In the genomic region with DNA sequence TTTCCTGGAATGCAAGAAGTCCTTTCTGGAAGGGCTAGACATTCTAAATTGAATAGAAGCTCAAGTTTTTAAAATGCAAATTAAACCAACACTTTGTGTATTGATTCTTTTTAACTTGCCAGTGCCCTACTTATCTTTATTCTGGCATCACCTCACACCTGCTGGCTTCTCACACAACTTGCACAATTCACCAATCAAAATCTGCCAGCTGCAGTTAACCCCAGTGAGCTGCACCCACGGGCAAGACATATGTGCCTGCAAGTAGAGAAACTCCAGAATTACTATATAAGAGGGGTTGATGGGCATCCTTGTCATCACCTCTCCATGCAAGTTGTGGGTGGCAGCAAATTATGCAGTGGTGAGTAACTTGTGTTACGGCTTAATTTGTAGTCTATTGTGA, we compare ENCODE assay signal across 31 cellular contexts. TPM values are rescaled to one million over a fixed set of nuclear protein-coding genes. Genes with fewer than 3 reads are reported as not detected.
"Had no signal": no experiment of that assay in that cellular context is flagged by ENCODE, and none has a peak within 500 bp of the region (broad histone marks: within the 10 kb centered on the region; RNA-seq: fewer than 3 reads in every experiment).

No MANE protein-coding gene starts in this region.

- H3K4me3 Mint-ChIP-seq: dendritic cell treated with granulocyte-macrophage colony-stimulating factor and Interleukin-4, amounts not matched to agents 40 ng/mL and 50 ng/mL, for 4 days; immature natural killer cell; natural killer cell; stimulated activated effector memory CD8-positive, alpha-beta T cell treated with anti-CD3 and anti-CD28 coated beads, Interleukin-12 subunit alpha, Interleukin-12 subunit beta, amount 100 ng/mL, for 72 hours had no signal

- DNase-seq: effector CD8-positive, alpha-beta T cell; foreskin keratinocyte; heart left ventricle; immature natural killer cell; islet precursor cell; kidney glomerular epithelial cell; left colon; left ventricle myocardium superior; lower lobe of right lung; natural killer cell; occipital lobe; ovary; posterior cingulate gyrus; psoas muscle; right cardiac atrium; sigmoid colon; stimulated activated CD4-positive, alpha-beta T cell treated with anti-CD3 and anti-CD28 coated beads, Interleukin-2, amount 100 ng/mL, for 24 hours; stimulated activated CD4-positive, alpha-beta T cell treated with anti-CD3 and anti-CD28 coated beads, Interleukin-4, amount 100 ng/mL, for 24 hours; stimulated activated naive CD4-positive, alpha-beta T cell treated with Interleukin-2 at 50 U/mL for 16 hours; stomach; thyroid gland; trophoblast cell had no signal

- H3K4me1 Mint-ChIP-seq: immature natural killer cell; natural killer cell; stimulated activated effector memory CD8-positive, alpha-beta T cell treated with anti-CD3 and anti-CD28 coated beads, Interleukin-12 subunit alpha, Interleukin-12 subunit beta, amount 100 ng/mL, for 72 hours had no signal

- H3K36me3 ChIP-seq: esophagus muscularis mucosa, gastroesophageal sphincter, heart left ventricle, lower lobe of right lung, ovary, sigmoid colon, stomach, thyroid gland, vagina had no signal

- H3K4me3 ChIP-seq: esophagus muscularis mucosa, gastroesophageal sphincter, heart left ventricle, hepatocyte, lower lobe of right lung, ovary, psoas muscle, sigmoid colon, stomach, thyroid gland, vagina had no signal

- H3K4me1 ChIP-seq: esophagus muscularis mucosa, foreskin keratinocyte, gastroesophageal sphincter, heart left ventricle, lower lobe of right lung, psoas muscle, sigmoid colon, stomach, thyroid gland, vagina had no signal

- H3K27ac Mint-ChIP-seq: dendritic cell treated with granulocyte-macrophage colony-stimulating factor and Interleukin-4, amounts not matched to agents 40 ng/mL and 50 ng/mL, for 4 days; immature natural killer cell; natural killer cell; stimulated activated effector memory CD8-positive, alpha-beta T cell treated with anti-CD3 and anti-CD28 coated beads, Interleukin-12 subunit alpha, Interleukin-12 subunit beta, amount 100 ng/mL, for 72 hours had no signal

- H3K36me3 Mint-ChIP-seq: immature natural killer cell; natural killer cell; stimulated activated effector memory CD8-positive, alpha-beta T cell treated with anti-CD3 and anti-CD28 coated beads, Interleukin-12 subunit alpha, Interleukin-12 subunit beta, amount 100 ng/mL, for 72 hours had no signal

- H3K27ac ChIP-seq: esophagus muscularis mucosa, foreskin keratinocyte, gastroesophageal sphincter, heart left ventricle, hepatocyte, lower lobe of right lung, ovary, psoas muscle, sigmoid colon, stomach, thyroid gland, vagina had no signal

- H3K9me3 Mint-ChIP-seq: dendritic cell treated with granulocyte-macrophage colony-stimulating factor and Interleukin-4, amounts not matched to agents 40 ng/mL and 50 ng/mL, for 4 days had no signal

- H3K9me3 ChIP-seq: esophagus muscularis mucosa, gastroesophageal sphincter, heart left ventricle, lower lobe of right lung, ovary, psoas muscle, stomach, thyroid gland, vagina had no signal

- H3K27me3 ChIP-seq: esophagus muscularis mucosa, foreskin keratinocyte, gastroesophageal sphincter, heart left ventricle, hepatocyte, ovary, sigmoid colon, stomach, thyroid gland, vagina had no signal

- H3K27me3 Mint-ChIP-seq: dendritic cell treated with granulocyte-macrophage colony-stimulating factor and Interleukin-4, amounts not matched to agents 40 ng/mL and 50 ng/mL, for 4 days had no signal

- FAIRE-seq: endothelial cell of umbilical vein had no signal

- ATAC-seq: foreskin keratinocyte; gastroesophageal sphincter; heart left ventricle; left colon; left ventricle myocardium superior; lower lobe of right lung; natural killer cell; psoas muscle; right cardiac atrium; stimulated activated effector memory CD8-positive, alpha-beta T cell treated with anti-CD3 and anti-CD28 coated beads, Interleukin-12 subunit alpha, Interleukin-12 subunit beta, amount 100 ng/mL, for 72 hours had no signal

RNA-seq across cellular contexts. Expression of gene PLPPR4, which starts 11.7 kb away (rescaled TPM):
- total RNA-seq: endothelial cell of umbilical vein, foreskin keratinocyte, mononuclear cell, renal cortical epithelial cell had no signal
- polyA plus RNA-seq: endothelial cell of umbilical vein, foreskin keratinocyte, immature natural killer cell had no signal
